12 cellular contexts compared by ENCODE assay signal in the genomic region with DNA sequence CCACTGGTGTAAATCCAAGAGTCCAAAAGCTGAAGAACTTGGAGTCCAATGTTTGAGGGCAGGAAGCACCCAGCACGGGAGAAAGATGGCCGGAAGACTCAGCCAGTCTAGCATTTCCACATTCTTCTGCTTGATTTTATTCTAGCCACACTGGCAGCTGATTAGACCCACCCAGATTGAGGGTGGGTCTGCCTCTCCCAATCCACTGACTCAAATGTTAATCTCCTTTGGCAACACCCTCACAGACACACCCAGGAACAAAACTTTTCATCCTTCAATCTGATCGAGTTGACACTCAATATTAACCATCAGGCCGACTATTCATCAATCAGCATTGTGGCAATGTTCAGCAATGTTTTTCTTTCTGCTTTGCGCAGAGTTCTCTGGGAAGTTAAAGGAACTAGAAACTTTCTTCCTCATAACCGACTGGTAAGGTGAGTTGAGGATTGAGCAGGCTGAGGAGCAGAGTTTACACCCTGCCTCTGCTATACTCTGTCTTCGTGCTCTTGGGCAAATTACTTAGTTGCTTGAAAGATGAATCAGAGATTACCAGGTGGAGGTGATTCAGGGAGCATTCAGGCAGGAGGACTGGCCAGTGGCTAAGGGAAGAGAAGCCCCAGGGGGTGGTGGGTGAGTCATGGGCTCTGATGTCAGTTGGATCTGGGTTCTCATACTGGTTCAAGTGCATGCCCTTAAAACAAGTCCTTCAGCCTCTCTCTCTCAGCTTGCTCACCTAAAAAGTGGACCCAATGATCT. TPM values are rescaled to one million over a fixed set of nuclear protein-coding genes. Genes with fewer than 3 reads are reported as not detected.
A peak's percentile ranks its signal among the peaks of the same experiment; 100 is the strongest.
DNase-seq lines count a peak whose midpoint lies in the region; ATAC-seq, FAIRE-seq and TF ChIP-seq lines count a peak whose summit lies in the region.
"Had no signal": no experiment of that assay in that cellular context is flagged by ENCODE, and none has a peak within 500 bp of the region (broad histone marks: within the 10 kb centered on the region; RNA-seq: fewer than 3 reads in every experiment).

No MANE protein-coding gene starts in this region.

- in situ Hi-C loops in HepG2 (cut with HindIII; ENCODE audit: extremely low pct_ligation_motif_present, low pct_unique_long_range_greater_than_20kb), result no loop called here

- H3K9ac ChIP-seq in HepG2 (ENCODE audit: insufficient read depth, low read depth, low read length), result no peak overlapping the region

- H4K20me1 ChIP-seq in HepG2 (ENCODE audit: insufficient read depth, low read length), result no peaks in the 10 kb centered on the region

- TF ChIP-seq CTCF in HepG2 (CRISPR knock-in tag; IDR thresholded peaks at IDR 0.05) (no peak), right lobe of liver (IDR thresholded peaks at IDR 0.05) (no peak)

- H3K27me3 ChIP-seq in HepG2 (ENCODE audit: control insufficient read depth in 1 of 2, insufficient read depth in 2 of 2, low read length in 2 of 2), result peaks cover 5 to 24% of the 10 kb centered on the region in 2 experiments; a peak in 4 of 5 replicates
- H3K27me3 ChIP-seq in right lobe of liver, result no peaks in the 10 kb centered on the region
- H3K27me3 ChIP-seq: pancreas, tibial nerve had no signal

- no peaks in the 10 kb centered on the region for H3K36me3 Mint-ChIP-seq in T-helper 17 cell (ENCODE audit: low read depth)
- H3K36me3 Mint-ChIP-seq in activated CD8-positive, alpha-beta memory T cell treated with anti-CD3 and anti-CD28 coated beads, Interleukin-2, amount 10 ng/mL, durations not matched to agents 7 days and 5 days, result no peaks in the 10 kb centered on the region

- no peaks in the 10 kb centered on the region for H3K9me3 Mint-ChIP-seq in activated CD8-positive, alpha-beta memory T cell treated with anti-CD3 and anti-CD28 coated beads, Interleukin-2, amount 10 ng/mL, durations not matched to agents 7 days and 5 days (ENCODE audit: low read depth)

- peaks cover 22% of the 10 kb centered on the region for H3K4me1 Mint-ChIP-seq in T-helper 17 cell
- H3K4me1 Mint-ChIP-seq in activated CD8-positive, alpha-beta memory T cell treated with anti-CD3 and anti-CD28 coated beads, Interleukin-2, amount 10 ng/mL, durations not matched to agents 7 days and 5 days, result peaks cover 3% of the 10 kb centered on the region

- H3K27ac ChIP-seq in HepG2 (ENCODE audit: extremely low read length, insufficient read depth, low read length), result no peak overlapping the region
- H3K27ac ChIP-seq in right lobe of liver, result no peak overlapping the region
- H3K27ac ChIP-seq: pancreas, tibial nerve had no signal

- H3K9me3 ChIP-seq in HepG2 (ENCODE audit: low read length) (no peaks in the 10 kb centered on the region), right lobe of liver (no peaks in the 10 kb centered on the region), T-helper 17 cell (ENCODE audit: control insufficient read depth, low read length, poor library complexity, severe bottlenecking) (no peaks in the 10 kb centered on the region)
- H3K9me3 ChIP-seq: pancreas, tibial nerve had no signal

- WGBS in HepG2 (ENCODE audit: low lambda C conversion rate), result 46% methylated on average over 7 of the region's 7 CpGs
- WGBS in right lobe of liver (ENCODE audit: insufficient coverage, low coverage, low lambda C conversion rate, missing lambda C conversion rate), result 81% methylated on average over 5 of the region's 7 CpGs

- H3K4me2 ChIP-seq in HepG2 (ENCODE audit: low read depth, low read length), result no peak overlapping the region

- intact Hi-C loops in HepG2 (cut with micrococcal nuclease; ENCODE audit: unreplicated experiment) (no loop called here), right lobe of liver (cut with DNase I) (no loop called here)

- POLR2A ChIA-PET in HepG2 (lab: Yijun Ruan, JAX), result no interaction called here

- no TSS peak for BruUV-seq in HepG2 (replicated peaks; lab: Mats Ljungman, UMichigan)

- no peak for ATAC-seq in HepG2
- no peak for ATAC-seq in right lobe of liver
- ATAC-seq in T-helper 17 cell, result no peak
- ATAC-seq in activated CD8-positive, alpha-beta memory T cell treated with anti-CD3 and anti-CD28 coated beads, Interleukin-2, amount 10 ng/mL, durations not matched to agents 7 days and 5 days, result no peak

- no peak overlapping the region for H3K4me3 ChIP-seq in HepG2 (replicated peaks in 1 of 3; ENCODE audit: insufficient read depth in 1 of 3, low read depth in 2 of 3, low read length in 3 of 3)
- no peak overlapping the region for H3K4me3 ChIP-seq in right lobe of liver
- H3K4me3 ChIP-seq: pancreas, tibial nerve had no signal

- TF ChIP-seq RAD21 in HepG2 (CRISPR knock-in tag; IDR thresholded peaks at IDR 0.05), result no peak

- TF ChIP-seq EP300 in HepG2 (IDR thresholded peaks at IDR 0.05; ENCODE audit: low read depth in 2 of 2, low read length in 2 of 2) (no peak), HepG2 (CRISPR knock-in tag; IDR thresholded peaks at IDR 0.05; ENCODE audit: borderline replicate concordance) (no peak)

- H3K27ac Mint-ChIP-seq in T-helper 17 cell, result peak overlapping the region; percentile 1
- no peak overlapping the region for H3K27ac Mint-ChIP-seq in activated CD8-positive, alpha-beta memory T cell treated with anti-CD3 and anti-CD28 coated beads, Interleukin-2, amount 10 ng/mL, durations not matched to agents 7 days and 5 days

- TF ChIP-seq POLR2A in HepG2 (IDR thresholded peaks at IDR 0.05; ENCODE audit: insufficient read depth in 1 of 2, low read depth in 2 of 2, low read length in 2 of 2), result no peak
- no peak for TF ChIP-seq POLR2A in right lobe of liver (IDR thresholded peaks at IDR 0.05)

- no peaks in the 10 kb centered on the region for H3K36me3 ChIP-seq in HepG2 (replicated peaks in 1 of 2; ENCODE audit: control insufficient read depth in 1 of 2, insufficient read depth in 2 of 2, low read length in 2 of 2)
- H3K36me3 ChIP-seq in right lobe of liver, result no peaks in the 10 kb centered on the region
- H3K36me3 ChIP-seq: pancreas, tibial nerve had no signal

- DNase-seq in HepG2 (ENCODE audit: low spot score), result no peak
- no peak for DNase-seq in right lobe of liver
- DNase-seq in T-helper 17 cell, result no peak
- DNase-seq in glomerular visceral epithelial cell (ENCODE audit: extremely low spot score), result peak; percentile 85
- peak; percentile 44 for DNase-seq in urothelium cell line (ENCODE audit: low spot score)
- DNase-seq in activated CD8-positive, alpha-beta memory T cell treated with anti-CD3 and anti-CD28 coated beads, Interleukin-2, amount 10 ng/mL, durations not matched to agents 7 days and 5 days, result no peak
- DNase-seq in stimulated activated CD8-positive, alpha-beta memory T cell treated with anti-CD3 and anti-CD28 coated beads, Interleukin-4, amount 100 ng/mL, for 48 hours, result no peak
- DNase-seq in NCI-H510A (lab: John Stamatoyannopoulos, UW), result no peak
- DNase-seq: amniotic stem cell, NCI-H2171 treated with DMSO at 0.1 percent for 48 hours, pancreas had no signal

- CTCF ChIA-PET in HepG2 (lab: Yijun Ruan, JAX; ENCODE audit: low intra/inter-chr PET ratio, low total read pairs), result no interaction called here
- CTCF ChIA-PET in activated CD8-positive, alpha-beta memory T cell treated with anti-CD3 and anti-CD28 coated beads, Interleukin-2, amount 10 ng/mL, durations not matched to agents 7 days and 5 days (lab: Charles Lee), result no interaction called here

- no peaks in the 10 kb centered on the region for H3K27me3 Mint-ChIP-seq in T-helper 17 cell
- H3K27me3 Mint-ChIP-seq in activated CD8-positive, alpha-beta memory T cell treated with anti-CD3 and anti-CD28 coated beads, Interleukin-2, amount 10 ng/mL, durations not matched to agents 7 days and 5 days, result no peaks in the 10 kb centered on the region

- H3K4me1 ChIP-seq in HepG2 (ENCODE audit: insufficient read depth, low read length) (no peaks in the 10 kb centered on the region), right lobe of liver (no peaks in the 10 kb centered on the region)
- H3K4me1 ChIP-seq: tibial nerve had no signal

- no peak overlapping the region for H3K4me3 Mint-ChIP-seq in T-helper 17 cell
- no peak overlapping the region for H3K4me3 Mint-ChIP-seq in activated CD8-positive, alpha-beta memory T cell treated with anti-CD3 and anti-CD28 coated beads, Interleukin-2, amount 10 ng/mL, durations not matched to agents 7 days and 5 days

- H2AFZ ChIP-seq in HepG2 (ENCODE audit: low read length), result no peak overlapping the region

- no peaks in the 10 kb centered on the region for H3K79me2 ChIP-seq in HepG2 (ENCODE audit: insufficient read depth, low read length)

- FAIRE-seq in HepG2 (lab: Jason Lieb, UNC), result no peak
- no peak for FAIRE-seq in urothelium cell line (lab: Jason Lieb, UNC)
- FAIRE-seq: pancreas had no signal

RNA-seq across cellular contexts. Expression of a gene that starts 28.2 kb away (rescaled TPM):
- total RNA-seq in HepG2 (2016; rRNA removed; fragmentation: Illumina TruSeq; extraction: Trizol) (149 and 169 TPM in 2 replicates), right lobe of liver (10 to 100 TPM; 16.9 to 24.1 (median 20.2) TPM), T-helper 17 cell (10 to 100 TPM; 74.2 to 83.4 TPM)
- 102 and 109 TPM in 2 replicates for total RNA-seq in HepG2 (2016; cell fraction: cytosol; rRNA removed; fragmentation: Illumina TruSeq; extraction: Trizol; ENCODE audit: low read depth)
- 149 and 160 TPM in 2 replicates for total RNA-seq in HepG2 (2016; cell fraction: insoluble cytoplasmic fraction; rRNA removed; fragmentation: Illumina TruSeq; extraction: Trizol)
- total RNA-seq in HepG2 (2016; cell fraction: membrane; rRNA removed; fragmentation: Illumina TruSeq; extraction: Trizol), result 211 and 234 TPM in 2 replicates
- 80.9 and 96.6 TPM in 2 replicates for total RNA-seq in HepG2 (2016; cell fraction: nucleus; rRNA removed; fragmentation: Illumina TruSeq; extraction: Trizol)
- polyA plus RNA-seq in HepG2 (2011; rRNA removed), result 68.3 and 82.3 TPM in 2 replicates
- 30.2 and 39.5 TPM in 2 replicates for polyA plus RNA-seq in HepG2 (2011; cell fraction: cytosol; rRNA removed)
- 39.2 and 41.3 TPM in 2 replicates for polyA plus RNA-seq in HepG2 (2011; cell fraction: nucleus; rRNA removed)
- polyA plus RNA-seq in HepG2 (2012), result 76.6 and 93.4 TPM in 2 replicates
- polyA plus RNA-seq in HepG2 (2016; cell fraction: cytosol; fragmentation: Illumina TruSeq; extraction: Trizol; ENCODE audit: low read depth), result 116 and 129 TPM in 2 replicates
- polyA plus RNA-seq in HepG2 (2016; cell fraction: insoluble cytoplasmic fraction; fragmentation: Illumina TruSeq; extraction: Trizol; ENCODE audit: low read depth), result 172 and 183 TPM in 2 replicates
- polyA plus RNA-seq in HepG2 (2016; cell fraction: membrane; fragmentation: Illumina TruSeq; extraction: Trizol; ENCODE audit: low read depth), result 185 and 200 TPM in 2 replicates
- 132 and 135 TPM in 2 replicates for polyA plus RNA-seq in HepG2 (2016; cell fraction: nucleus; fragmentation: Illumina TruSeq; extraction: Trizol; ENCODE audit: insufficient read depth, low read depth)
- 44.7 and 45.9 TPM in 2 replicates for polyA minus RNA-seq in HepG2 (2011; rRNA and poly(A)+ RNA removed; ENCODE audit: low replicate concordance)
- polyA minus RNA-seq in HepG2 (2011; cell fraction: cytosol; rRNA and poly(A)+ RNA removed), result 31.4 and 39.7 TPM in 2 replicates
- 67.1 and 72.9 TPM in 2 replicates for polyA minus RNA-seq in HepG2 (2011; cell fraction: nucleus; rRNA and poly(A)+ RNA removed)
- 100 to 1,000 TPM in 1 of 2 experiments, 10 to 100 TPM in 1; 85.0 to 102 TPM for total RNA-seq in activated CD8-positive, alpha-beta memory T cell treated with anti-CD3 and anti-CD28 coated beads, Interleukin-2, amount 10 ng/mL, durations not matched to agents 7 days and 5 days

Comparison
In these comparisons a context has a peak if more than half of its experiments do, and no peak if none do; other contexts are left out.
1. DNase-seq: peak in glomerular visceral epithelial cell (single experiment) and urothelium cell line (single experiment); none in HepG2 (single experiment), right lobe of liver (0 of 3), T-helper 17 cell (0 of 3), activated CD8-positive, alpha-beta memory T cell treated with anti-CD3 and anti-CD28 coated beads, Interleukin-2, amount 10 ng/mL, durations not matched to agents 7 days and 5 days (single experiment), stimulated activated CD8-positive, alpha-beta memory T cell treated with anti-CD3 and anti-CD28 coated beads, Interleukin-4, amount 100 ng/mL, for 48 hours (single experiment) and NCI-H510A (single experiment).